30 cellular contexts compared by ENCODE assay signal in genomic region chr5:19706776-19707175, GRCh38.
"Had no signal": no experiment of that assay in that cellular context is flagged by ENCODE, and none has a peak within 500 bp of the region (broad histone marks: within the 10 kb centered on the region; RNA-seq: fewer than 3 reads in every experiment).

No MANE protein-coding gene starts in this region.

- H3K4me1 ChIP-seq: adrenal gland, ascending aorta, body of pancreas, breast epithelium had no signal

- ATAC-seq: activated naive CD4-positive, alpha-beta T cell treated with anti-CD3 and anti-CD28 coated beads, Interleukin-2, amount 50 U/mL, for 72 hours; activated naive CD8-positive, alpha-beta T cell treated with anti-CD3 and anti-CD28 coated beads, Interleukin-2, amount 50 U/mL, for 24 hours; activated T-cell treated with anti-CD3 and anti-CD28 coated beads, Interleukin-2, amount 50 U/mL, for 4 hours; activated T-cell treated with anti-CD3 and anti-CD28 coated beads, Interleukin-2, amount 50 U/mL, for 72 hours; activated T-helper 17 cell treated with anti-CD3 and anti-CD28 coated beads, Interleukin-2, amount 50 U/mL, for 72 hours; body of pancreas had no signal

- H3K27me3 ChIP-seq: adrenal gland, ascending aorta, body of pancreas, brain microvascular endothelial cell, breast epithelium, cardiac muscle cell had no signal

- H3K36me3 ChIP-seq: adrenal gland, ascending aorta, brain microvascular endothelial cell, breast epithelium, cardiac muscle cell had no signal

- H3K27ac ChIP-seq: adrenal gland, ascending aorta, body of pancreas, brain microvascular endothelial cell, breast epithelium, cardiac muscle cell had no signal

- DNase-seq: activated effector memory CD4-positive, alpha-beta T cell treated with anti-CD3 and anti-CD28 coated beads, Interleukin-2, amount 50 U/mL, for 16 hours; activated effector memory CD4-positive, alpha-beta T cell treated with Interleukin-2 at 50 U/mL for 16 hours; activated gamma-delta T cell; activated gamma-delta T cell treated with Interleukin-2 at 50 U/mL for 16 hours; activated naive CD4-positive, alpha-beta T cell; activated naive CD4-positive, alpha-beta T cell treated with anti-CD3 and anti-CD28 coated beads for 36 hours; activated naive CD4-positive, alpha-beta T cell treated with anti-CD3 and anti-CD28 coated beads, Interleukin-2, amount 10 ng/mL, durations not matched to agents 7 days and 5 days; activated naive CD4-positive, alpha-beta T cell treated with anti-CD3 and anti-CD28 coated beads, Interleukin-2, amount 50 U/mL, for 16 hours; activated naive CD4-positive, alpha-beta T cell treated with Interleukin-2 at 50 U/mL for 16 hours; activated naive CD8-positive, alpha-beta T cell treated with anti-CD3 and anti-CD28 coated beads for 36 hours; activated naive CD8-positive, alpha-beta T cell treated with anti-CD3 and anti-CD28 coated beads, Interleukin-2, amount 10 ng/mL, durations not matched to agents 7 days and 5 days; activated naive CD8-positive, alpha-beta T cell treated with anti-CD3 and anti-CD28 coated beads, Interleukin-2, amount 50 U/mL, for 24 hours; activated T-cell treated with anti-CD3 and anti-CD28 coated beads, Interleukin-2, amount 50 U/mL, for 24 hours; activated T-cell treated with anti-CD3 and anti-CD28 coated beads, Interleukin-2, amount 50 U/mL, for 4 hours; activated T-cell treated with anti-CD3 and anti-CD28 coated beads, Interleukin-2, amount 50 U/mL, for 48 hours; activated T-cell treated with anti-CD3 and anti-CD28 coated beads, Interleukin-2, amount 50 U/mL, for 72 hours; adrenal gland; amniotic stem cell; amygdala; anterior cingulate cortex; aorta; body of pancreas; brain microvascular endothelial cell; central memory CD4-positive, alpha-beta T cell; cerebellar nuclear complex had no signal

- H3K9me3 ChIP-seq: ascending aorta, body of pancreas had no signal

- H3K4me3 ChIP-seq: adrenal gland, ascending aorta, body of pancreas, breast epithelium, cardiac muscle cell had no signal
